22 cellular contexts compared by ENCODE assay signal in genomic region chrX:15128838-15129237, GRCh38.
"Had no signal": no experiment of that assay in that cellular context is flagged by ENCODE, and none has a peak within 500 bp of the region (broad histone marks: within the 10 kb centered on the region; RNA-seq: fewer than 3 reads in every experiment).

No MANE protein-coding gene starts in this region.

- FAIRE-seq: endothelial cell of umbilical vein had no signal

- H3K4me3 ChIP-seq: coronary artery, gastrocnemius medialis, heart right ventricle, left ventricle myocardium inferior, lower lobe of right lung, psoas muscle, right lobe of liver, spleen, tibial artery had no signal

- H3K27me3 ChIP-seq: gastrocnemius medialis, right lobe of liver, tibial artery had no signal

- H3K9me3 ChIP-seq: gastrocnemius medialis, heart right ventricle, left ventricle myocardium inferior, lower lobe of right lung, psoas muscle, right lobe of liver, spleen, tibial artery had no signal

- H3K36me3 ChIP-seq: gastrocnemius medialis, heart right ventricle, left ventricle myocardium inferior, lower lobe of right lung, right lobe of liver, spleen, tibial artery had no signal

- H3K27ac ChIP-seq: coronary artery, gastrocnemius medialis, heart right ventricle, left ventricle myocardium inferior, lower lobe of right lung, psoas muscle, right lobe of liver, spleen, tibial artery had no signal

- DNase-seq: cerebellar nuclear complex; effector CD4-positive, alpha-beta T cell; endodermal cell; gastrocnemius medialis; heart right ventricle; islet precursor cell; left ventricle myocardium inferior; lower lobe of right lung; mesenchymal stem cell; midbrain; naive B cell; nephron progenitor cell; psoas muscle; retina; right lobe of liver; spleen; stimulated activated CD4-positive, alpha-beta T cell treated with anti-CD3 and anti-CD28 coated beads, Interleukin-4, amount 100 ng/mL, for 24 hours; tibial artery had no signal

- ATAC-seq: esophagus mucosa; gastrocnemius medialis; heart right ventricle; lower lobe of right lung; psoas muscle; right lobe of liver; stimulated activated memory B cell treated with anti-CD40 and anti-IgM and Interleukin-4, amounts not matched to agents 10 μg/mL and 1 μg/mL and 100 μg/mL, for 72 hours had no signal

- H3K4me1 ChIP-seq: gastrocnemius medialis, heart right ventricle, left ventricle myocardium inferior, lower lobe of right lung, psoas muscle, right lobe of liver, spleen, tibial artery had no signal
